8 cellular contexts compared by ENCODE assay signal in the genomic region with DNA sequence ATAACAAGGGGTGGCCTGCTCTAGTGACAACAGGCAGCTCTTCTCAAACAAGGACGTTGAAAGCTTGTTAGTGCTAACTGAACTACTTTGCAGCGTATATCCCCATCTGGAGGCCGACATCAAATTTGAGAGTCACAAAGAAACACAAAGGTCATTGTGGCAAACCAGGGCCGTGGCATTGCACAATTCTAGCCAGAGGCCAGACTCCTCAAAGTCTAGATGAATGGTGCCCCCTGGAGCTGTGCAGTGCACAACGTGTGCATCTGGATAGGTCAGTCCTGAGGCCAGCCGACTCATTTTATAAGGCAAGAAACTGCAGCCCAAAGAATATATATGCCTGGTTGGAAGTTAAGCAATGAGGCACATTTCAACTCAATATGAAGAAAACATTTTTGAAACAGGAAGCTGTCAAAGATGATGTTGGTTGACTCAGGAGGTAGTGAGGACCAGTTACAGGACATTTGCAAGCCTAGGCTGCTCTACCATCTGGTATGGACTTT.
DNase-seq lines count a peak whose midpoint lies in the region; ATAC-seq and TF ChIP-seq lines count a peak whose summit lies in the region.

No MANE protein-coding gene starts in this region.

- H3K36me3 ChIP-seq in stomach: no peaks in the 10 kb centered on the region

- H3K4me3 ChIP-seq in HFF-Myc (replicated peaks; ENCODE audit: low read depth, low read length) (no peak overlapping the region), right cardiac atrium (ENCODE audit: low read length) (no peak overlapping the region), stomach (no peak overlapping the region)

- no peaks in the 10 kb centered on the region for H3K9me3 ChIP-seq in right cardiac atrium (ENCODE audit: control insufficient read depth, low read length)
- H3K9me3 ChIP-seq in stomach: no peaks in the 10 kb centered on the region

- no peak for TF ChIP-seq POLR2A in stomach (IDR thresholded peaks at IDR 0.05)

- TF ChIP-seq CTCF in HFF-Myc (IDR thresholded peaks at IDR 0.05; ENCODE audit: low read depth, low read length, missing control alignments) (peak; percentile 46), stomach (IDR thresholded peaks at IDR 0.05) (peak in 2 of 7 experiments; percentile 16 to 18)

- WGBS in right cardiac atrium: 43% methylated on average over 6 of the region's 6 CpGs
- 54 to 64% (median 61%) methylated on average over 6 of the region's 6 CpGs for WGBS in stomach, 5 donors

- intact Hi-C loops in right cardiac atrium (cut with DNase I) (no loop called here), stomach (cut with DNase I; ENCODE audit: low total_unique reads) (no loop called here)

- in situ Hi-C loops in ACHN (cut with HindIII; ENCODE audit: low pct_ligation_motif_present, low pct_unique_long_range_greater_than_20kb, low sequenced_read_pairs): no loop called here

- H3K4me3 Mint-ChIP-seq in T-helper 2 cell treated with Interferon-gamma antibody and Interleukin-4, amounts not matched to agents 5 μg/mL and 100 μg/mL, for 36 hours: no peak overlapping the region

- DNase-seq in ACHN (peak; percentile 21), HFF-Myc (ENCODE audit: extremely low read depth, low read depth) (peak; percentile 44), right cardiac atrium (peak; percentile 74 to 89 (median 74)), stomach (peak; percentile 43), cerebellar nuclear complex (lab: John Stamatoyannopoulos, UW) (no peak), DMS153 (lab: John Stamatoyannopoulos, UW) (no peak)
- peak; percentile 27 for DNase-seq in T-helper 2 cell treated with Interferon-gamma antibody and Interleukin-4, amounts not matched to agents 5 μg/mL and 100 μg/mL, for 36 hours (ENCODE audit: low spot score)

- H3K27ac ChIP-seq in right cardiac atrium (ENCODE audit: low read length) (no peak overlapping the region), stomach (peak overlapping the region in 2 of 5 donors; percentile 45 to 65)

- ATAC-seq in right cardiac atrium: peak; percentile 87 to 93
- ATAC-seq in HG03432 (IDR thresholded peaks at IDR 0.05; ENCODE audit: unreplicated experiment): no peak

- peaks cover 33% of the 10 kb centered on the region for H3K4me1 Mint-ChIP-seq in T-helper 2 cell treated with Interferon-gamma antibody and Interleukin-4, amounts not matched to agents 5 μg/mL and 100 μg/mL, for 36 hours (ENCODE audit: low read depth)

- H3K36me3 Mint-ChIP-seq in T-helper 2 cell treated with Interferon-gamma antibody and Interleukin-4, amounts not matched to agents 5 μg/mL and 100 μg/mL, for 36 hours (ENCODE audit: low read depth): no peaks in the 10 kb centered on the region

- TF ChIP-seq EP300 in stomach (IDR thresholded peaks at IDR 0.05): no peak

- H3K4me1 ChIP-seq in right cardiac atrium (ENCODE audit: control insufficient read depth, insufficient read depth, low read length): no peaks in the 10 kb centered on the region
- peaks cover 0 to 29% (median 7%) of the 10 kb centered on the region in 4 donors for H3K4me1 ChIP-seq in stomach

- no peaks in the 10 kb centered on the region for H3K27me3 ChIP-seq in right cardiac atrium (ENCODE audit: control insufficient read depth, insufficient read depth)
- H3K27me3 ChIP-seq in stomach: no peaks in the 10 kb centered on the region

- H3K27me3 Mint-ChIP-seq in T-helper 2 cell treated with Interferon-gamma antibody and Interleukin-4, amounts not matched to agents 5 μg/mL and 100 μg/mL, for 36 hours (ENCODE audit: low read depth): no peaks in the 10 kb centered on the region

- H3K9me3 Mint-ChIP-seq in T-helper 2 cell treated with Interferon-gamma antibody and Interleukin-4, amounts not matched to agents 5 μg/mL and 100 μg/mL, for 36 hours: no peaks in the 10 kb centered on the region

- no peak overlapping the region for H3K27ac Mint-ChIP-seq in T-helper 2 cell treated with Interferon-gamma antibody and Interleukin-4, amounts not matched to agents 5 μg/mL and 100 μg/mL, for 36 hours

Comparison
In these comparisons a context has a peak if more than half of its experiments do, and no peak if none do; other contexts are left out.
1. DNase-seq: peak in ACHN (single experiment), HFF-Myc (single experiment), T-helper 2 cell treated with Interferon-gamma antibody and Interleukin-4, amounts not matched to agents 5 μg/mL and 100 μg/mL, for 36 hours (single experiment), right cardiac atrium (3 of 3) and stomach (single experiment); none in cerebellar nuclear complex (0 of 2) and DMS153 (single experiment).